ENCODE assay signal across 34 cellular contexts in the genomic region with DNA sequence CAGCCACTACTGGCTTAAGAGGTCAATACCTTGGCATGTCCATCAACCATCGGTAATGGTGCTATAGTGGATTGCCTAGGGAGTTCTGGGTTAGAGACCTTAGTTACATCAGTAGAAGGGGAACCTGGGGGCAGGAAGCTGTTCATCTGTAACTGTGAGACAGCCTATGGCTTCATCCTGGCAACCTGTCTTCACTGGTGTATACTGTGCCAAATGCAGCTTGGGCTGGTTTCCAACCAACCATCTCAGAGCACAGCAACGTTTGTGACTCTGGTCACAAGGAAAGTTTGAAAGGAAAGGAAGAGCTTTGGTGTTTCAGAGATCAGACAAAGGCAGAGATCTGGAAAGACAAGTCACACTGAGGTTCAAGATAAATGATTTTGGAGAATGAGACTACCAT.
"Had no signal": no experiment of that assay in that cellular context is flagged by ENCODE, and none has a peak within 500 bp of the region (broad histone marks: within the 10 kb centered on the region; RNA-seq: fewer than 3 reads in every experiment).

No MANE protein-coding gene starts in this region.

- H3K9me3 ChIP-seq: Peyer's patch, SJCRH30 had no signal

- DNase-seq: activated CD4-positive, alpha-beta T cell treated with anti-CD3 and anti-CD28 coated beads for 1 hour; activated CD4-positive, alpha-beta T cell treated with anti-CD3 and anti-CD28 coated beads for 48 hours; activated CD4-positive, CD25-positive, alpha-beta regulatory T cell; activated CD8-positive, alpha-beta T cell treated with anti-CD3 and anti-CD28 coated beads for 36 hours; activated effector memory CD4-positive, alpha-beta T cell treated with anti-CD3 and anti-CD28 coated beads, Interleukin-2, amount 50 U/mL, for 16 hours; activated naive CD4-positive, alpha-beta T cell; activated naive CD4-positive, alpha-beta T cell treated with anti-CD3 and anti-CD28 coated beads, Interleukin-2, amount 50 U/mL, for 16 hours; activated naive CD8-positive, alpha-beta T cell treated with anti-CD3 and anti-CD28 coated beads for 36 hours; activated T-cell treated with anti-CD3 and anti-CD28 coated beads, Interleukin-2, amount 50 U/mL, for 1 hour; activated T-cell treated with anti-CD3 and anti-CD28 coated beads, Interleukin-2, amount 50 U/mL, for 72 hours; amniotic stem cell; aorta; brain microvascular endothelial cell; Kasumi-1; KG1; MM.1S; MV-4-11; NCI-H1092; NCI-H1436 treated with DMSO at 0.1 percent for 48 hours; NCI-H1694 treated with DMSO at 0.1 percent for 48 hours; NCI-H2029; NCI-H510A; NCI-H526; NCI-H748 treated with DMSO at 0.1 percent for 48 hours; NK-92 treated with Interleukin-12 subunit alpha and Interleukin-12 subunit beta, amount 100 ng/mL, for 24 hours; PC-3; Peyer's patch; RPMI8226; SHP77; SJCRH30; T1000; WERI-Rb-1 had no signal

- H3K27ac ChIP-seq: brain microvascular endothelial cell, Peyer's patch, SJCRH30, SK-N-MC, WERI-Rb-1 had no signal

- ATAC-seq: activated CD8-positive, alpha-beta T cell treated with anti-CD3 and anti-CD28 coated beads for 36 hours; activated T-cell treated with anti-CD3 and anti-CD28 coated beads, Interleukin-2, amount 50 U/mL, for 72 hours; activated T-helper 17 cell treated with anti-CD3 and anti-CD28 coated beads, Interleukin-2, amount 50 U/mL, for 72 hours; PC-3 had no signal

- H3K4me1 ChIP-seq: Peyer's patch, SJCRH30 had no signal

- H3K27me3 ChIP-seq: brain microvascular endothelial cell, Peyer's patch, SJCRH30 had no signal

- H3K4me3 ChIP-seq: Peyer's patch, SJCRH30, SK-N-MC had no signal
